ENCODE assay signal across 25 cellular contexts in the genomic region with DNA sequence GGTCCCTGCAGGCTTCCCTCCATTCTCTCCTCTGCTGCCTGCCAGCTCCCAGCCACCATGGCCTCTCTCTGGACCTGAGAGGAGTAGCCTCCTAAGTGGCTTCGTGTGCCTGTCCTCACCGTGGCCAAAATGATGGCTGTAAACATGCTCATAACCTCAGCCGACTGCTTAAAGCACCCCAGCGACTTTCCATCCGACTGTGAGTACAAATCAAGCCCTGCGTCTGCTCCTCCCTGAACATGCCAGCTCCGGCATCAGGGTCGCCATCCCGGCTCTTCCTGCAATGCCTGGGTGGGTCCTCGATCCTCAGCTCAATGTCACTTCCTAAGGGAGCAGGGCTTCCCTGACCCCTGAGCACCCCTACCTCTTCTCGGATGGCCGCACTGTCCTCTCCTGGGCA. TPM values are rescaled to one million over a fixed set of nuclear protein-coding genes. Genes with fewer than 3 reads are reported as not detected.
"Had no signal": no experiment of that assay in that cellular context is flagged by ENCODE, and none has a peak within 500 bp of the region (broad histone marks: within the 10 kb centered on the region; RNA-seq: fewer than 3 reads in every experiment).

No MANE protein-coding gene starts in this region.

- H3K36me3 ChIP-seq: adrenal gland, breast epithelium, esophagus muscularis mucosa, gastroesophageal sphincter, heart left ventricle, prostate gland, right atrium auricular region had no signal

- H3K27ac ChIP-seq: adrenal gland, breast epithelium, esophagus muscularis mucosa, gastroesophageal sphincter, heart left ventricle, prostate gland, right atrium auricular region, skin epidermis, WERI-Rb-1 had no signal

- H3K36me3 Mint-ChIP-seq: activated naive CD4-positive, alpha-beta T cell treated with anti-CD3 and anti-CD28 coated beads, Interleukin-2, amount 50 U/mL, for 24 hours; type B pancreatic cell had no signal

- H3K27ac Mint-ChIP-seq: activated naive CD4-positive, alpha-beta T cell treated with anti-CD3 and anti-CD28 coated beads, Interleukin-2, amount 50 U/mL, for 24 hours; activated T-helper 17 cell treated with anti-CD3 and anti-CD28 coated beads, Interleukin-2, amount 50 U/mL, for 72 hours; stimulated activated naive CD8-positive, alpha-beta T cell treated with anti-CD3 and anti-CD28 coated beads, Interleukin-15, amount 100 ng/mL, for 72 hours; type B pancreatic cell had no signal

- DNase-seq: activated CD4-positive, alpha-beta T cell treated with anti-CD3 and anti-CD28 coated beads for 1 hour; activated CD8-positive, alpha-beta memory T cell treated with anti-CD3 and anti-CD28 coated beads for 24 hours; cerebellar nuclear complex; effector CD8-positive, alpha-beta T cell; naive thymus-derived CD8-positive, alpha-beta T cell; occipital lobe; stimulated activated CD4-positive, alpha-beta T cell treated with anti-CD3 and anti-CD28 coated beads, Interleukin-15, amount 100 ng/mL, for 24 hours; stimulated activated CD4-positive, alpha-beta T cell treated with anti-CD3 and anti-CD28 coated beads, Interleukin-2, amount 100 ng/mL, for 48 hours; stimulated activated naive CD8-positive, alpha-beta T cell treated with anti-CD3 and anti-CD28 coated beads, Interleukin-15, amount 100 ng/mL, for 72 hours; SW 1271; WERI-Rb-1 had no signal

- FAIRE-seq: astrocyte, endothelial cell of umbilical vein had no signal

- H3K4me1 Mint-ChIP-seq: activated naive CD4-positive, alpha-beta T cell treated with anti-CD3 and anti-CD28 coated beads, Interleukin-2, amount 50 U/mL, for 24 hours; activated T-helper 17 cell treated with anti-CD3 and anti-CD28 coated beads, Interleukin-2, amount 50 U/mL, for 72 hours; stimulated activated naive CD8-positive, alpha-beta T cell treated with anti-CD3 and anti-CD28 coated beads, Interleukin-15, amount 100 ng/mL, for 72 hours had no signal

- H3K4me3 ChIP-seq: adrenal gland, breast epithelium, esophagus muscularis mucosa, gastroesophageal sphincter, heart left ventricle, prostate gland, right atrium auricular region, skin epidermis had no signal

- H3K4me1 ChIP-seq: adrenal gland had no signal

- H3K9me3 ChIP-seq: adrenal gland, breast epithelium, esophagus muscularis mucosa, gastroesophageal sphincter, heart left ventricle, prostate gland, right atrium auricular region had no signal

- H3K9me3 Mint-ChIP-seq: activated naive CD4-positive, alpha-beta T cell treated with anti-CD3 and anti-CD28 coated beads, Interleukin-2, amount 50 U/mL, for 24 hours; activated T-helper 17 cell treated with anti-CD3 and anti-CD28 coated beads, Interleukin-2, amount 50 U/mL, for 72 hours; stimulated activated naive CD8-positive, alpha-beta T cell treated with anti-CD3 and anti-CD28 coated beads, Interleukin-15, amount 100 ng/mL, for 72 hours; type B pancreatic cell had no signal

- H3K27me3 ChIP-seq: right atrium auricular region had no signal

- H3K4me3 Mint-ChIP-seq: activated naive CD4-positive, alpha-beta T cell treated with anti-CD3 and anti-CD28 coated beads, Interleukin-2, amount 50 U/mL, for 24 hours; activated T-helper 17 cell treated with anti-CD3 and anti-CD28 coated beads, Interleukin-2, amount 50 U/mL, for 72 hours; naive thymus-derived CD8-positive, alpha-beta T cell; stimulated activated naive CD8-positive, alpha-beta T cell treated with anti-CD3 and anti-CD28 coated beads, Interleukin-15, amount 100 ng/mL, for 72 hours had no signal

- ATAC-seq: activated T-helper 17 cell treated with anti-CD3 and anti-CD28 coated beads, Interleukin-2, amount 50 U/mL, for 72 hours; gastroesophageal sphincter; heart left ventricle; naive thymus-derived CD8-positive, alpha-beta T cell; stimulated activated naive CD8-positive, alpha-beta T cell treated with anti-CD3 and anti-CD28 coated beads, Interleukin-15, amount 100 ng/mL, for 72 hours had no signal

RNA-seq across cellular contexts. Expression of gene SORCS2, which starts 3.3 kb away (rescaled TPM):
- total RNA-seq: endothelial cell of umbilical vein; naive thymus-derived CD8-positive, alpha-beta T cell; SK-MEL-5 had no signal
- polyA plus RNA-seq: endothelial cell of umbilical vein; naive thymus-derived CD8-positive, alpha-beta T cell had no signal
